Comparison of ENCODE assay signal across 7 cellular contexts in genomic region chr4:985123-985830, GRCh38. TPM values are rescaled to one million over a fixed set of nuclear protein-coding genes. Genes with fewer than 3 reads are reported as not detected.
DNase-seq lines count a peak whose midpoint lies in the region; ATAC-seq, FAIRE-seq and TF ChIP-seq lines count a peak whose summit lies in the region.
"Had no signal": no experiment of that assay in that cellular context is flagged by ENCODE, and none has a peak within 500 bp of the region (broad histone marks: within the 10 kb centered on the region; RNA-seq: fewer than 3 reads in every experiment).

No MANE protein-coding gene starts in this region.

- ATAC-seq in Panc1: peak; percentile 84
- peak; percentile 76 to 84 (median 82) for ATAC-seq in pancreas
- ATAC-seq in HG03354 (IDR thresholded peaks at IDR 0.05; ENCODE audit: poor library complexity, severe bottlenecking, unreplicated experiment): no peak

- FAIRE-seq in bronchial epithelial cell (lab: Jason Lieb, UNC) (no peak), pancreas (lab: Jason Lieb, UNC) (no peak)

- DNase-seq in AG08395 (ENCODE audit: low spot score): peak; percentile 84
- no peak for DNase-seq in Panc1 (ENCODE audit: low read depth, low spot score)
- peak; percentile 39 for DNase-seq in bronchial epithelial cell (ENCODE audit: low read depth)
- peak; percentile 74 to 92 (median 83) for DNase-seq in pancreas
- DNase-seq in NK-92 treated with Interleukin-12 subunit alpha and Interleukin-12 subunit beta, amount 100 ng/mL, for 24 hours (lab: John Stamatoyannopoulos, UW): no peak

- H3K27ac ChIP-seq in Panc1 (ENCODE audit: low read length): peak overlapping the region; percentile 44; the same call in 1 of the 2 replicates
- H3K27ac ChIP-seq in pancreas: peak overlapping the region in 2 of 4 donors; percentile 8 to 34
- H3K27ac ChIP-seq: neutrophil had no signal

- H3K4me3 ChIP-seq in Panc1 (ENCODE audit: low read depth in 2 of 2, low read length in 2 of 2) (peak overlapping the region; percentile 21 to 44; a peak in 3 of 4 replicates), bronchial epithelial cell (ENCODE audit: low read depth, low read length) (peak overlapping the region; percentile 27), pancreas (peak overlapping the region in 2 of 4 donors; percentile 22 to 43)

- no peaks in the 10 kb centered on the region for H3K9me3 ChIP-seq in Panc1 (ENCODE audit: control insufficient read depth, insufficient read depth, low read depth, low read length)
- no peaks in the 10 kb centered on the region for H3K9me3 ChIP-seq in pancreas
- H3K9me3 ChIP-seq: neutrophil had no signal

- H3K4me1 ChIP-seq in Panc1 (ENCODE audit: control insufficient read depth, insufficient read depth, low read length): peaks cover 5% of the 10 kb centered on the region
- peaks cover 6 to 18% (median 14%) of the 10 kb centered on the region in 3 donors for H3K4me1 ChIP-seq in pancreas

- 30 to 37% methylated on average over 23 of the region's 23 CpGs for WGBS in pancreas, 2 donors

- intact Hi-C loops in Panc1 (cut with micrococcal nuclease; ENCODE audit: unreplicated experiment) (no loop called here), pancreas (cut with DNase I) (no loop called here)

- POLR2A ChIA-PET in Panc1 (lab: Charles Lee): no interaction called here

- H3K36me3 ChIP-seq in Panc1 (ENCODE audit: control insufficient read depth, insufficient read depth, low read length) (no peaks in the 10 kb centered on the region), bronchial epithelial cell (ENCODE audit: control insufficient read depth, insufficient read depth, low read length) (peaks cover 5% of the 10 kb centered on the region), pancreas (no peaks in the 10 kb centered on the region)
- H3K36me3 ChIP-seq: neutrophil had no signal

- H3K27me3 ChIP-seq in Panc1 (ENCODE audit: control insufficient read depth, insufficient read depth, low read length): no peaks in the 10 kb centered on the region
- no peaks in the 10 kb centered on the region for H3K27me3 ChIP-seq in bronchial epithelial cell (ENCODE audit: control insufficient read depth, insufficient read depth, low read length)
- no peaks in the 10 kb centered on the region for H3K27me3 ChIP-seq in pancreas

- in situ Hi-C loops in Panc1 (cut with HindIII; ENCODE audit: low pct_unique_long_range_greater_than_20kb, low sequenced_read_pairs): no loop called here

- CTCF ChIA-PET in Panc1 (lab: Charles Lee): no interaction called here

- BruUV-seq in Panc1 (replicated peaks; lab: Mats Ljungman, UMichigan): no TSS peak

- TF ChIP-seq CTCF in Panc1 (IDR thresholded peaks at IDR 0.05): no peak
- TF ChIP-seq CTCF in bronchial epithelial cell (IDR thresholded peaks at IDR 0.05; ENCODE audit: insufficient read depth, low read length, severe bottlenecking): no peak
- TF ChIP-seq CTCF in pancreas (IDR thresholded peaks at IDR 0.05): no peak

RNA-seq across cellular contexts. Expression of gene IDUA, which starts 1.6 kb away (rescaled TPM):
- 30.6 TPM for total RNA-seq in Panc1 (2021; ENCODE audit: unreplicated experiment)
- 28.5 TPM for polyA plus RNA-seq in Panc1 (2012; ENCODE audit: insufficient read length)
- total RNA-seq in bronchial epithelial cell: 2.6 and 4.2 TPM in 2 replicates
- 10 to 100 TPM; 17.6 to 33.7 (median 20.2) TPM for total RNA-seq in pancreas
- 10 to 100 TPM; 40.7 to 56.9 TPM for polyA plus RNA-seq in pancreas

RNA-seq across cellular contexts. Expression of gene SLC26A1, which starts 7.9 kb away (rescaled TPM):
- total RNA-seq in Panc1 (2021; ENCODE audit: unreplicated experiment) (1.8 TPM), bronchial epithelial cell (under 0.01 and 0.13 TPM in 2 replicates), pancreas (1 to 10 TPM in 2 of 6 donors, under 1 TPM in 4; 0.28 to 1.7 (median 0.66) TPM)
- polyA plus RNA-seq in Panc1 (2012; ENCODE audit: insufficient read length): 3.2 TPM
- 1 to 10 TPM in 1 of 2 donors, under 1 TPM in 1; 0.45 to 1.6 TPM for polyA plus RNA-seq in pancreas

RNA-seq across cellular contexts. Expression of gene DGKQ, which starts 11.9 kb away (rescaled TPM):
- total RNA-seq in Panc1 (2021; ENCODE audit: unreplicated experiment) (12.2 TPM), bronchial epithelial cell (17.9 and 24.8 TPM in 2 replicates), pancreas (10 to 100 TPM in 1 of 6 donors, 1 to 10 TPM in 5; 5.7 to 11.3 (median 7.4) TPM)
- polyA plus RNA-seq in Panc1 (2012; ENCODE audit: insufficient read length): 14.1 TPM
- polyA plus RNA-seq in pancreas: 10 to 100 TPM in 1 of 2 donors, 1 to 10 TPM in 1; 10.0 to 11.7 TPM

RNA-seq across cellular contexts. Expression of gene FGFRL1, which starts 26.1 kb away (rescaled TPM):
- total RNA-seq in Panc1 (2021; ENCODE audit: unreplicated experiment) (43.1 TPM), bronchial epithelial cell (14.2 and 14.7 TPM in 2 replicates), pancreas (10 to 100 TPM; 25.1 to 41.4 (median 31.1) TPM)
- 57.6 TPM for polyA plus RNA-seq in Panc1 (2012; ENCODE audit: insufficient read length)
- polyA plus RNA-seq in pancreas: 10 to 100 TPM; 15.4 to 42.8 TPM

RNA-seq across cellular contexts. Expression of gene TMEM175, which starts 53.0 kb away (rescaled TPM):
- total RNA-seq in Panc1 (2021; ENCODE audit: unreplicated experiment) (21.8 TPM), bronchial epithelial cell (3.4 and 10.9 TPM in 2 replicates), pancreas (10 to 100 TPM; 10.0 to 20.2 (median 14.7) TPM)
- 32.5 TPM for polyA plus RNA-seq in Panc1 (2012; ENCODE audit: insufficient read length)
- 10 to 100 TPM; 77.8 to 96.6 TPM for polyA plus RNA-seq in pancreas

Comparison
In these comparisons a context has a peak if more than half of its experiments do, and no peak if none do; other contexts are left out.
1. DNase-seq: peak in AG08395 (single experiment), bronchial epithelial cell (single experiment) and pancreas (6 of 6); none in Panc1 (single experiment) and NK-92 treated with Interleukin-12 subunit alpha and Interleukin-12 subunit beta, amount 100 ng/mL, for 24 hours (single experiment).